Comparison of ENCODE assay signal across 1 cellular context in the genomic region with DNA sequence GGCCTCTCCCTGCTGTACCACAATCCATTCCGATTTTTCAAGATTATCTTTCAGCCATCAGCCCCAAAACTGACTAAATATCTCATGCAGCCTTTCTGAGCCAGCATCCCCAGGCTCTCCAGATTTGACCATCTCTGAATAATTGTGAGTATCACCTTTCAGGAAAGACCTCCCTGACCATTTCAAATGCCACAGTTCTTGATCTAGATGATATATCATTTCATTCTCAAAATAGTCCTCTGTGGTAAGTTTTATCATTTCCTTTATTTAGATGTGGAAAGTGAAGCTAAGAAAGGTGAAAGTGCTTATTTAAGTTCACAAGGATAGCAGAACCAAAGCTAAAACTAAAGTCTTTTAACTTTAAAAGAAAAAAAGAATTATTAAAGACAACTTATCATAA.
TF ChIP-seq lines count a peak whose summit lies in the region.

No MANE protein-coding gene starts in this region.

TF ChIP-seq in IMR-90, 13 proteins besides CTCF, POLR2A, EP300 and RAD21:
- TF ChIP-seq, protein P1, sequence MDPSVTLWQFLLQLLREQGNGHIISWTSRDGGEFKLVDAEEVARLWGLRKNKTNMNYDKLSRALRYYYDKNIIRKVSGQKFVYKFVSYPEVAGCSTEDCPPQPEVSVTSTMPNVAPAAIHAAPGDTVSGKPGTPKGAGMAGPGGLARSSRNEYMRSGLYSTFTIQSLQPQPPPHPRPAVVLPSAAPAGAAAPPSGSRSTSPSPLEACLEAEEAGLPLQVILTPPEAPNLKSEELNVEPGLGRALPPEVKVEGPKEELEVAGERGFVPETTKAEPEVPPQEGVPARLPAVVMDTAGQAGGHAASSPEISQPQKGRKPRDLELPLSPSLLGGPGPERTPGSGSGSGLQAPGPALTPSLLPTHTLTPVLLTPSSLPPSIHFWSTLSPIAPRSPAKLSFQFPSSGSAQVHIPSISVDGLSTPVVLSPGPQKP (IDR thresholded peaks at IDR 0.05; ENCODE audit: borderline replicate concordance, low read depth, low read length): no peak
- no peak for TF ChIP-seq MAFK (IDR thresholded peaks at IDR 0.05; ENCODE audit: low read depth, low read length)
- TF ChIP-seq MXI1 (IDR thresholded peaks at IDR 0.05; ENCODE audit: borderline replicate concordance, low read depth, low read length): no peak
- no peak for TF ChIP-seq RCOR1 (IDR thresholded peaks at IDR 0.05; ENCODE audit: insufficient replicate concordance, low read length)
- TF ChIP-seq CHD1 (IDR thresholded peaks at IDR 0.05; ENCODE audit: low read depth, low read length): no peak
- TF ChIP-seq MAZ (IDR thresholded peaks at IDR 0.05; ENCODE audit: borderline replicate concordance, low read depth, low read length): no peak
- TF ChIP-seq FOS (IDR thresholded peaks at IDR 0.05; ENCODE audit: low read depth, low read length): no peak
- TF ChIP-seq SMC3 (IDR thresholded peaks at IDR 0.05; ENCODE audit: low read depth, low read length): no peak
- TF ChIP-seq, protein P2, sequence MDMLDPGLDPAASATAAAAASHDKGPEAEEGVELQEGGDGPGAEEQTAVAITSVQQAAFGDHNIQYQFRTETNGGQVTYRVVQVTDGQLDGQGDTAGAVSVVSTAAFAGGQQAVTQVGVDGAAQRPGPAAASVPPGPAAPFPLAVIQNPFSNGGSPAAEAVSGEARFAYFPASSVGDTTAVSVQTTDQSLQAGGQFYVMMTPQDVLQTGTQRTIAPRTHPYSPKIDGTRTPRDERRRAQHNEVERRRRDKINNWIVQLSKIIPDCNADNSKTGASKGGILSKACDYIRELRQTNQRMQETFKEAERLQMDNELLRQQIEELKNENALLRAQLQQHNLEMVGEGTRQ (IDR thresholded peaks at IDR 0.05; ENCODE audit: low read depth, low read length): no peak
- TF ChIP-seq CEBPB (IDR thresholded peaks at IDR 0.05; ENCODE audit: low read depth, low read length): no peak
- TF ChIP-seq NFE2L2 (IDR thresholded peaks at IDR 0.05; ENCODE audit: low read depth, low read length): no peak
- no peak for TF ChIP-seq BHLHE40 (IDR thresholded peaks at IDR 0.05; ENCODE audit: low read depth, low read length)
- TF ChIP-seq RFX5 (IDR thresholded peaks at IDR 0.05; ENCODE audit: low read depth, low read length): no peak
